Comparison of ENCODE assay signal across 8 cellular contexts in genomic region chr10:43137701-43137970, GRCh38. TPM values are rescaled to one million over a fixed set of nuclear protein-coding genes. Genes with fewer than 3 reads are reported as not detected.
DNase-seq lines count a peak whose midpoint lies in the region; ATAC-seq and TF ChIP-seq lines count a peak whose summit lies in the region.

No MANE protein-coding gene starts in this region.

- CTCF ChIA-PET in Calu3 (lab: Charles Lee) = interaction anchor here (1.2 kb wide), 1 partner anchor 65 kb away, joined by 4 read pairs; no protein-coding TSS in a partner anchor
- CTCF ChIA-PET in activated naive CD4-positive, alpha-beta T cell treated with anti-CD3 and anti-CD28 coated beads, Interleukin-2, amount 10 ng/mL, durations not matched to agents 7 days and 5 days (lab: Charles Lee) = interaction anchor here (0.6 to 4.6 kb wide), 4 partner anchors 9 to 69 kb away, joined by 3 to 32 read pairs (median 3); no protein-coding TSS in a partner anchor

- WGBS in gastroesophageal sphincter (ENCODE audit: low coverage in 1 of 2), 2 donors = 0 to 2% methylated on average over 7 to 9 of the region's 28 CpGs
- WGBS in upper lobe of left lung, 2 donors = 1% methylated on average over 8 to 24 of the region's 28 CpGs

- TF ChIP-seq POLR2A in gastroesophageal sphincter (IDR thresholded peaks at IDR 0.05) (no peak), upper lobe of left lung (IDR thresholded peaks at IDR 0.05) (no peak)

- intact Hi-C loops in Calu3 (cut with micrococcal nuclease; ENCODE audit: unreplicated experiment) = loop anchor here (10.0 kb wide), 1 partner anchor 217 kb away; no protein-coding TSS in a partner anchor

- H3K36me3 Mint-ChIP-seq in Calu3 (ENCODE audit: insufficient read depth, unreplicated experiment) = peaks cover 38% of the 10 kb centered on the region
- peaks cover 28% of the 10 kb centered on the region for H3K36me3 Mint-ChIP-seq in activated naive CD4-positive, alpha-beta T cell treated with anti-CD3 and anti-CD28 coated beads, Interleukin-2, amount 10 ng/mL, durations not matched to agents 7 days and 5 days
- no peaks in the 10 kb centered on the region for H3K36me3 Mint-ChIP-seq in neural crest cell (ENCODE audit: low read depth)

- DNase-seq in Calu3 (peak; percentile 43), NCI-H1092 treated with DMSO at 0.1 percent for 48 hours (lab: John Stamatoyannopoulos, UW) (peak; percentile 45), neural crest cell (ENCODE audit: low read depth, low spot score) (peak; percentile 39), upper lobe of left lung (peak; percentile 58 to 93), NCI-H510A treated with DMSO at 0.1 percent for 48 hours (lab: John Stamatoyannopoulos, UW) (no peak)
- DNase-seq in activated naive CD4-positive, alpha-beta T cell treated with anti-CD3 and anti-CD28 coated beads, Interleukin-2, amount 10 ng/mL, durations not matched to agents 7 days and 5 days = peak; percentile 41

- peaks cover 29% of the 10 kb centered on the region for H3K27me3 Mint-ChIP-seq in Calu3 (ENCODE audit: unreplicated experiment)
- no peaks in the 10 kb centered on the region for H3K27me3 Mint-ChIP-seq in activated naive CD4-positive, alpha-beta T cell treated with anti-CD3 and anti-CD28 coated beads, Interleukin-2, amount 10 ng/mL, durations not matched to agents 7 days and 5 days
- H3K27me3 Mint-ChIP-seq in neural crest cell (ENCODE audit: low read depth) = peaks cover 3% of the 10 kb centered on the region

- ATAC-seq in GM21717 (IDR thresholded peaks at IDR 0.05; ENCODE audit: unreplicated experiment) = peak; percentile 24
- peak; percentile 59 for ATAC-seq in gastroesophageal sphincter
- ATAC-seq in upper lobe of left lung (ENCODE audit: low FRiP score in 2 of 2) = peak in 1 of 2 donors; percentile 83

- H3K9me3 ChIP-seq in gastroesophageal sphincter (no peaks in the 10 kb centered on the region), upper lobe of left lung (no peaks in the 10 kb centered on the region)

- BruUV-seq in Calu3 (replicated peaks; lab: Mats Ljungman, UMichigan) = no TSS peak

- peak overlapping the region; percentile 53 to 80 for H3K4me3 ChIP-seq in gastroesophageal sphincter
- peak overlapping the region; percentile 77 to 96 (median 86) for H3K4me3 ChIP-seq in upper lobe of left lung

- H3K27ac Mint-ChIP-seq in Calu3 (ENCODE audit: unreplicated experiment) = peak overlapping the region; percentile 79
- peak overlapping the region; percentile 92 for H3K27ac Mint-ChIP-seq in activated naive CD4-positive, alpha-beta T cell treated with anti-CD3 and anti-CD28 coated beads, Interleukin-2, amount 10 ng/mL, durations not matched to agents 7 days and 5 days
- peak overlapping the region; percentile 99 for H3K27ac Mint-ChIP-seq in neural crest cell (ENCODE audit: unreplicated experiment)

- TF ChIP-seq CTCF in Calu3 (IDR thresholded peaks at IDR 0.05; ENCODE audit: unreplicated experiment) (no peak), gastroesophageal sphincter (IDR thresholded peaks at IDR 0.05) (no peak), neural crest cell (conservative IDR thresholded peaks at IDR 0.05) (no peak), upper lobe of left lung (IDR thresholded peaks at IDR 0.05) (no peak)

- no peak for TF ChIP-seq EP300 in gastroesophageal sphincter (IDR thresholded peaks at IDR 0.05)
- no peak for TF ChIP-seq EP300 in upper lobe of left lung (IDR thresholded peaks at IDR 0.05)

- H3K4me1 Mint-ChIP-seq in Calu3 (ENCODE audit: low read depth, unreplicated experiment) (peaks cover 19% of the 10 kb centered on the region), neural crest cell (peaks cover 39% of the 10 kb centered on the region)
- H3K4me1 Mint-ChIP-seq in activated naive CD4-positive, alpha-beta T cell treated with anti-CD3 and anti-CD28 coated beads, Interleukin-2, amount 10 ng/mL, durations not matched to agents 7 days and 5 days = peaks cover 66% of the 10 kb centered on the region

- H3K4me3 Mint-ChIP-seq in Calu3 (ENCODE audit: low read depth, unreplicated experiment) (peak overlapping the region; percentile 83), neural crest cell (peak overlapping the region; percentile 95)
- H3K4me3 Mint-ChIP-seq in activated naive CD4-positive, alpha-beta T cell treated with anti-CD3 and anti-CD28 coated beads, Interleukin-2, amount 10 ng/mL, durations not matched to agents 7 days and 5 days = peak overlapping the region; percentile 91

- H3K27me3 ChIP-seq in gastroesophageal sphincter (no peaks in the 10 kb centered on the region), upper lobe of left lung (no peaks in the 10 kb centered on the region)

- peak overlapping the region; percentile 71 to 99 (median 97) for H3K27ac ChIP-seq in gastroesophageal sphincter
- H3K27ac ChIP-seq in upper lobe of left lung = peak overlapping the region; percentile 92 to 97 (median 95)

- H3K36me3 ChIP-seq in gastroesophageal sphincter = no peaks in the 10 kb centered on the region
- H3K36me3 ChIP-seq in upper lobe of left lung = no peaks in the 10 kb centered on the region

- H3K9me3 Mint-ChIP-seq in Calu3 (ENCODE audit: low read depth, unreplicated experiment) (no peaks in the 10 kb centered on the region), neural crest cell (no peaks in the 10 kb centered on the region)
- H3K9me3 Mint-ChIP-seq in activated naive CD4-positive, alpha-beta T cell treated with anti-CD3 and anti-CD28 coated beads, Interleukin-2, amount 10 ng/mL, durations not matched to agents 7 days and 5 days = no peaks in the 10 kb centered on the region

- H3K4me1 ChIP-seq in gastroesophageal sphincter (peaks cover 0 to 52% (median 12%) of the 10 kb centered on the region in 3 donors), upper lobe of left lung (peaks cover 16 to 46% (median 29%) of the 10 kb centered on the region in 4 donors)

RNA-seq across cellular contexts. Expression of gene CSGALNACT2, which starts 0.6 kb away (rescaled TPM):
- total RNA-seq in Calu3 (2022) (8.9 and 10.0 TPM in 2 replicates), gastroesophageal sphincter (10 to 100 TPM; 28.4 to 37.4 (median 32.7) TPM), neural crest cell (13.1 and 14.6 TPM in 2 replicates), upper lobe of left lung (10 to 100 TPM; 30.5 to 47.1 (median 35.1) TPM)
